ENCODE assay signal across 23 cellular contexts in genomic region chr3:134645515-134645914, GRCh38. TPM values are rescaled to one million over a fixed set of nuclear protein-coding genes. Genes with fewer than 3 reads are reported as not detected.
"Had no signal": no experiment of that assay in that cellular context is flagged by ENCODE, and none has a peak within 500 bp of the region (broad histone marks: within the 10 kb centered on the region; RNA-seq: fewer than 3 reads in every experiment).

No MANE protein-coding gene starts in this region.

- H3K4me3 ChIP-seq: K562 had no signal

- DNase-seq: activated CD4-positive, alpha-beta memory T cell treated with anti-CD3 and anti-CD28 coated beads for 36 hours; activated CD4-positive, alpha-beta T cell treated with anti-CD3 and anti-CD28 coated beads, Interleukin-2, amount 10 ng/mL, durations not matched to agents 7 days and 5 days; activated CD4-positive, CD25-positive, alpha-beta regulatory T cell; activated effector memory CD4-positive, alpha-beta T cell treated with anti-CD3 and anti-CD28 coated beads, Interleukin-2, amount 50 U/mL, for 16 hours; activated naive CD4-positive, alpha-beta T cell treated with Interleukin-2 at 50 U/mL for 16 hours; activated T-cell treated with anti-CD3 and anti-CD28 coated beads, Interleukin-2, amount 50 U/mL, for 4 hours; Karpas-422; MM.1S; NCI-H1105; NCI-H1436 treated with DMSO at 0.1 percent for 48 hours; NCI-H187 treated with DMSO at 0.1 percent for 48 hours; NCI-H2081 treated with DMSO at 0.1 percent for 48 hours; NCI-H2227 treated with DMSO at 0.1 percent for 48 hours; NCI-H774; SIG-M5; T-helper 1 cell had no signal

- H3K27ac ChIP-seq: VCaP had no signal

- FAIRE-seq: astrocyte, K562 had no signal

- ATAC-seq: activated naive CD4-positive, alpha-beta T cell treated with anti-CD3 and anti-CD28 coated beads, Interleukin-2, amount 50 U/mL, for 72 hours; activated T-cell treated with anti-CD3 and anti-CD28 coated beads, Interleukin-2, amount 50 U/mL, for 4 hours; K562 had no signal

RNA-seq across cellular contexts. Expression of gene KY, which starts 5.3 kb away (rescaled TPM):
- total RNA-seq: activated CD4-positive, alpha-beta memory T cell treated with anti-CD3 and anti-CD28 coated beads for 36 hours; activated CD4-positive, alpha-beta T cell treated with anti-CD3 and anti-CD28 coated beads, Interleukin-2, amount 10 ng/mL, durations not matched to agents 7 days and 5 days; activated naive CD4-positive, alpha-beta T cell treated with anti-CD3 and anti-CD28 coated beads, Interleukin-2, amount 50 U/mL, for 72 hours; activated T-cell treated with anti-CD3 and anti-CD28 coated beads, Interleukin-2, amount 50 U/mL, for 4 hours; K562; OCI-LY7; RPMI7951; T-helper 2 cell treated with Interferon-gamma antibody and Interleukin-4, amounts not matched to agents 100 ng/mL and 5 ng/mL, for 36 hours had no signal
- polyA plus RNA-seq: K562 had no signal
